Comparison of ENCODE assay signal across 1 cellular context in the genomic region with DNA sequence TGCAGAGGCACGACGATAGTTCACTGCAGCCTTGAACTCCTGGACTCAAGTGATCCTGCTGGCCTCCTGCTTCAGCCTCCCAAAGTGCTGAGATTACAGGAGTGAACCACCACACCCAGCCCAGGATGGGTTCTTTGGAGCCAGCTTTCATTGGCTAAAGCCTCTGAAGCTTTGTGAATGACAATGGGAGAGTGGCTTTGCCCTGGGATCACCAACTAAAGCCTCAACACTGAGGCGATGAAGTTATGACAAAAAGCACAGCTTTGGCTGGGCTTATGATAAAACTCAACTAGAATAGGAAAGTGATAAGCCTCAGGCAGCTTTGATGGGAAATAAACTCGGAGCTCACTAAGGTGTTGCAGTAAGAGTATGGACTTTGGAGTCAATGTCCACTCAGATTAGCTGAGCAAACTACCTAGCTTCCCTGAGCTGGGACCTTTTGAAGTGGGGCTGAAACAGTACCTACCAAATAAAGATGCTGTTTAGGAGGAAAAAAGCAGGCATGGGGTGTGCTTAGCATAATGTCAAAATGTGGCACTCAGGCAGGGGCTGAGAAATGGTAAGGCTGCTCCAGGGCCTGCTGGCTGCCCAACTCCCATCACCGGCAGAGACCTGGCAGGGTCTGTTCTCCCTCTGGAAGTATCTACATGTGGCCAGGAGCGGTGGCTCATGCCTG.
TF ChIP-seq lines count a peak whose summit lies in the region.

No MANE protein-coding gene starts in this region.

TF ChIP-seq in A549, 52 proteins besides CTCF, POLR2A, EP300 and RAD21 (continued from another document):
- TF ChIP-seq, protein P1, sequence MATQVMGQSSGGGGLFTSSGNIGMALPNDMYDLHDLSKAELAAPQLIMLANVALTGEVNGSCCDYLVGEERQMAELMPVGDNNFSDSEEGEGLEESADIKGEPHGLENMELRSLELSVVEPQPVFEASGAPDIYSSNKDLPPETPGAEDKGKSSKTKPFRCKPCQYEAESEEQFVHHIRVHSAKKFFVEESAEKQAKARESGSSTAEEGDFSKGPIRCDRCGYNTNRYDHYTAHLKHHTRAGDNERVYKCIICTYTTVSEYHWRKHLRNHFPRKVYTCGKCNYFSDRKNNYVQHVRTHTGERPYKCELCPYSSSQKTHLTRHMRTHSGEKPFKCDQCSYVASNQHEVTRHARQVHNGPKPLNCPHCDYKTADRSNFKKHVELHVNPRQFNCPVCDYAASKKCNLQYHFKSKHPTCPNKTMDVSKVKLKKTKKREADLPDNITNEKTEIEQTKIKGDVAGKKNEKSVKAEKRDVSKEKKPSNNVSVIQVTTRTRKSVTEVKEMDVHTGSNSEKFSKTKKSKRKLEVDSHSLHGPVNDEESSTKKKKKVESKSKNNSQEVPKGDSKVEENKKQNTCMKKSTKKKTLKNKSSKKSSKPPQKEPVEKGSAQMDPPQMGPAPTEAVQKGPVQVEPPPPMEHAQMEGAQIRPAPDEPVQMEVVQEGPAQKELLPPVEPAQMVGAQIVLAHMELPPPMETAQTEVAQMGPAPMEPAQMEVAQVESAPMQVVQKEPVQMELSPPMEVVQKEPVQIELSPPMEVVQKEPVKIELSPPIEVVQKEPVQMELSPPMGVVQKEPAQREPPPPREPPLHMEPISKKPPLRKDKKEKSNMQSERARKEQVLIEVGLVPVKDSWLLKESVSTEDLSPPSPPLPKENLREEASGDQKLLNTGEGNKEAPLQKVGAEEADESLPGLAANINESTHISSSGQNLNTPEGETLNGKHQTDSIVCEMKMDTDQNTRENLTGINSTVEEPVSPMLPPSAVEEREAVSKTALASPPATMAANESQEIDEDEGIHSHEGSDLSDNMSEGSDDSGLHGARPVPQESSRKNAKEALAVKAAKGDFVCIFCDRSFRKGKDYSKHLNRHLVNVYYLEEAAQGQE (IDR thresholded peaks at IDR 0.05): no peak
- no peak for TF ChIP-seq POLR2AphosphoS2 (conservative IDR thresholded peaks at IDR 0.05; ENCODE audit: low read length)
- TF ChIP-seq, protein P2, sequence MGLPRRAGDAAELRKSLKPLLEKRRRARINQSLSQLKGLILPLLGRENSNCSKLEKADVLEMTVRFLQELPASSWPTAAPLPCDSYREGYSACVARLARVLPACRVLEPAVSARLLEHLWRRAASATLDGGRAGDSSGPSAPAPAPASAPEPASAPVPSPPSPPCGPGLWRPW (IDR thresholded peaks at IDR 0.05): no peak
- no peak for TF ChIP-seq KDM5A (IDR thresholded peaks at IDR 0.05)
- no peak for TF ChIP-seq CBX8 (IDR thresholded peaks at IDR 0.05)
